Comparison of ENCODE assay signal across 24 cellular contexts in genomic region chr5:2102821-2103776, GRCh38.
"Had no signal": no experiment of that assay in that cellular context is flagged by ENCODE, and none has a peak within 500 bp of the region (broad histone marks: within the 10 kb centered on the region; RNA-seq: fewer than 3 reads in every experiment).

No MANE protein-coding gene starts in this region.

- H3K4me1 Mint-ChIP-seq: activated CD4-positive, alpha-beta memory T cell treated with anti-CD3 and anti-CD28 coated beads, Interleukin-2, amount 10 ng/mL, durations not matched to agents 7 days and 5 days; activated CD4-positive, alpha-beta T cell treated with anti-CD3 and anti-CD28 coated beads for 36 hours; activated T-helper 17 cell treated with anti-CD3 and anti-CD28 coated beads, Interleukin-2, amount 50 U/mL, for 72 hours; brain; central memory CD8-positive, alpha-beta T cell had no signal

- ATAC-seq: activated CD4-positive, alpha-beta T cell treated with anti-CD3 and anti-CD28 coated beads for 36 hours; activated T-helper 17 cell treated with anti-CD3 and anti-CD28 coated beads, Interleukin-2, amount 50 U/mL, for 72 hours; Panc1; Right ventricle myocardium inferior had no signal

- H3K27ac Mint-ChIP-seq: activated CD4-positive, alpha-beta memory T cell treated with anti-CD3 and anti-CD28 coated beads, Interleukin-2, amount 10 ng/mL, durations not matched to agents 7 days and 5 days; activated CD4-positive, alpha-beta T cell treated with anti-CD3 and anti-CD28 coated beads for 36 hours; activated naive CD4-positive, alpha-beta T cell treated with anti-CD3 and anti-CD28 coated beads for 36 hours; activated naive CD8-positive, alpha-beta T cell; activated T-helper 17 cell treated with anti-CD3 and anti-CD28 coated beads, Interleukin-2, amount 50 U/mL, for 72 hours; brain; T-helper 2 cell treated with Interferon-gamma antibody and Interleukin-4, amounts not matched to agents 5 μg/mL and 100 μg/mL, for 36 hours had no signal

- H3K36me3 Mint-ChIP-seq: activated naive CD8-positive, alpha-beta T cell; brain had no signal

- H3K9ac ChIP-seq: KMS-11, SK-N-SH had no signal

- H3K9me2 ChIP-seq: SK-N-SH had no signal

- H3K4me3 Mint-ChIP-seq: activated CD4-positive, alpha-beta memory T cell treated with anti-CD3 and anti-CD28 coated beads, Interleukin-2, amount 10 ng/mL, durations not matched to agents 7 days and 5 days; activated CD4-positive, alpha-beta T cell treated with anti-CD3 and anti-CD28 coated beads for 36 hours; activated naive CD4-positive, alpha-beta T cell treated with anti-CD3 and anti-CD28 coated beads for 36 hours; activated naive CD8-positive, alpha-beta T cell; activated T-helper 17 cell treated with anti-CD3 and anti-CD28 coated beads, Interleukin-2, amount 50 U/mL, for 72 hours; brain; central memory CD8-positive, alpha-beta T cell; T-helper 2 cell treated with Interferon-gamma antibody and Interleukin-4, amounts not matched to agents 5 μg/mL and 100 μg/mL, for 36 hours had no signal

- H3K9me3 ChIP-seq: SK-N-SH had no signal

- H3K9me3 Mint-ChIP-seq: central memory CD8-positive, alpha-beta T cell; T-helper 2 cell treated with Interferon-gamma antibody and Interleukin-4, amounts not matched to agents 5 μg/mL and 100 μg/mL, for 36 hours had no signal

- H3K4me2 ChIP-seq: KMS-11, SK-N-SH had no signal

- DNase-seq: activated CD4-positive, alpha-beta memory T cell treated with anti-CD3 and anti-CD28 coated beads, Interleukin-2, amount 10 ng/mL, durations not matched to agents 7 days and 5 days; activated CD4-positive, alpha-beta T cell treated with anti-CD3 and anti-CD28 coated beads for 36 hours; activated CD4-positive, alpha-beta T cell treated with anti-CD3 and anti-CD28 coated beads, Interleukin-2, amount 50 U/mL, for 1 hour; activated gamma-delta T cell; activated naive CD4-positive, alpha-beta T cell treated with anti-CD3 and anti-CD28 coated beads for 36 hours; activated T-cell treated with anti-CD3 and anti-CD28 coated beads for 4 hours; activated T-cell treated with anti-CD3 and anti-CD28 coated beads, Interleukin-2, amount 50 U/mL, for 48 hours; amygdala; NCI-H1417; NCI-H226; NCI-H526 treated with DMSO at 0.1 percent for 48 hours; NK-92 treated with Interleukin-12 subunit alpha and Interleukin-12 subunit beta, amount 100 ng/mL, for 24 hours; OCI-M1; RPMI8226; SK-N-SH; T-helper 1 cell had no signal

- H3K27ac ChIP-seq: KMS-11 had no signal

- H3K27me3 Mint-ChIP-seq: activated CD4-positive, alpha-beta memory T cell treated with anti-CD3 and anti-CD28 coated beads, Interleukin-2, amount 10 ng/mL, durations not matched to agents 7 days and 5 days had no signal
